2 cellular contexts compared by ENCODE assay signal in genomic region chr13:97354808-97355207, GRCh38.
A peak's percentile ranks its signal among the peaks of the same experiment; 100 is the strongest.
TF ChIP-seq lines count a peak whose summit lies in the region.

No MANE protein-coding gene starts in this region.

TF ChIP-seq in IMR-90, 13 proteins besides CTCF, POLR2A, EP300 and RAD21:
- TF ChIP-seq MXI1 (IDR thresholded peaks at IDR 0.05; ENCODE audit: borderline replicate concordance, low read depth, low read length) (no peak), FOS (IDR thresholded peaks at IDR 0.05; ENCODE audit: low read depth, low read length) (no peak), BHLHE40 (IDR thresholded peaks at IDR 0.05; ENCODE audit: low read depth, low read length) (no peak), RFX5 (IDR thresholded peaks at IDR 0.05; ENCODE audit: low read depth, low read length) (no peak), NFE2L2 (IDR thresholded peaks at IDR 0.05; ENCODE audit: low read depth, low read length) (no peak), USF2 (IDR thresholded peaks at IDR 0.05; ENCODE audit: low read depth, low read length) (no peak), CHD1 (IDR thresholded peaks at IDR 0.05; ENCODE audit: low read depth, low read length) (no peak), RCOR1 (IDR thresholded peaks at IDR 0.05; ENCODE audit: insufficient replicate concordance, low read length) (no peak), MAZ (IDR thresholded peaks at IDR 0.05; ENCODE audit: borderline replicate concordance, low read depth, low read length) (no peak), CEBPB (IDR thresholded peaks at IDR 0.05; ENCODE audit: low read depth, low read length) (no peak), MAFK (IDR thresholded peaks at IDR 0.05; ENCODE audit: low read depth, low read length) (no peak), SMC3 (IDR thresholded peaks at IDR 0.05; ENCODE audit: low read depth, low read length) (no peak), ELK1 (IDR thresholded peaks at IDR 0.05; ENCODE audit: borderline replicate concordance, low read depth, low read length) (no peak)
TF ChIP-seq in IMR-90: peak in this region for 0.

TF ChIP-seq in K562, 482 proteins besides CTCF, POLR2A, EP300 and RAD21:
- TF ChIP-seq ZNF830 (CRISPR knock-in tag; IDR thresholded peaks at IDR 0.05) (no peak), RBM22 (IDR thresholded peaks at IDR 0.05; ENCODE audit: low read depth, low read length, poor library complexity, severe bottlenecking) (peak; percentile 44)
